Comparison of ENCODE assay signal across 8 cellular contexts in genomic region chr1:233025156-233025555, GRCh38.
DNase-seq lines count a peak whose midpoint lies in the region; ATAC-seq and TF ChIP-seq lines count a peak whose summit lies in the region.

No MANE protein-coding gene starts in this region.

- H3K27ac ChIP-seq in HEK293 (ENCODE audit: extremely low read depth, low read depth, low read length), result no peak overlapping the region

- H3K4me1 ChIP-seq in BE2C (no peaks in the 10 kb centered on the region), HEK293 (ENCODE audit: control insufficient read depth, insufficient read depth, low read length) (0 out of 2 replicates have a peak, but pooled peaks cover 2% of the 10 kb centered on the region)

- H3K9me3 ChIP-seq in BE2C, result no peaks in the 10 kb centered on the region
- no peaks in the 10 kb centered on the region for H3K9me3 ChIP-seq in HEK293 (ENCODE audit: control insufficient read depth, insufficient read depth, low read depth, low read length)

- no peak overlapping the region for H3K4me3 ChIP-seq in BE2C (ENCODE audit: low read depth, low read length)
- no peak overlapping the region for H3K4me3 ChIP-seq in HEK293 (ENCODE audit: low read depth, low read length)

- CTCF ChIA-PET in HEK293 (lab: Yijun Ruan, JAX), result interaction anchor here (0.6 to 2.4 kb wide), 16 partner anchors 9 to 843 kb away, joined by 3 to 11 read pairs (median 4); no protein-coding TSS in a partner anchor

- no peaks in the 10 kb centered on the region for H3K27me3 ChIP-seq in BE2C

- POLR2A ChIA-PET in HEK293 (lab: Yijun Ruan, JAX), result no interaction called here

- no peaks in the 10 kb centered on the region for H3K36me3 ChIP-seq in BE2C
- H3K36me3 ChIP-seq in HEK293 (ENCODE audit: control insufficient read depth in 2 of 2, insufficient read depth in 1 of 2, low read length in 2 of 2), result peaks cover 0 to 12% of the 10 kb centered on the region in 2 experiments; a peak in 1 of 3 replicates

- ATAC-seq in HG03095 (IDR thresholded peaks at IDR 0.05; ENCODE audit: unreplicated experiment) (no peak), GM21737 (IDR thresholded peaks at IDR 0.05; ENCODE audit: unreplicated experiment) (no peak)

- TF ChIP-seq CTCF in BE2C (IDR thresholded peaks at IDR 0.05; ENCODE audit: low read depth, low read length), result peak; percentile 85
- peak; percentile 83 for TF ChIP-seq CTCF in HEK293 (tag by site-specific recombination; IDR thresholded peaks at IDR 0.05)

- DNase-seq in BE2C, result peak; percentile 71
- DNase-seq in RPMI8226, result peak; percentile 70
- DNase-seq in fibroblast of peridontal ligament (ENCODE audit: extremely low read depth), result peak; percentile 31
- peak; percentile 44 for DNase-seq in retina
- DNase-seq in effector CD8-positive, alpha-beta T cell (lab: John Stamatoyannopoulos, UW), result no peak

TF ChIP-seq in HEK293, 187 proteins besides CTCF, POLR2A, EP300 and RAD21:
- 0 out of 2 replicates have a peak, but pooled peaks have one; percentile 38 for TF ChIP-seq ZNF561 (tag by site-specific recombination; IDR thresholded peaks at IDR 0.05; ENCODE audit: borderline replicate concordance)
- TF ChIP-seq ZNF791 (tag by site-specific recombination; IDR thresholded peaks at IDR 0.05), result no peak
- no peak for TF ChIP-seq ZNF148 (tag by site-specific recombination; IDR thresholded peaks at IDR 0.05; ENCODE audit: borderline replicate concordance)
TF ChIP-seq in HEK293: peak in this region for 1.
